Comparison of ENCODE assay signal across 8 cellular contexts in the genomic region with DNA sequence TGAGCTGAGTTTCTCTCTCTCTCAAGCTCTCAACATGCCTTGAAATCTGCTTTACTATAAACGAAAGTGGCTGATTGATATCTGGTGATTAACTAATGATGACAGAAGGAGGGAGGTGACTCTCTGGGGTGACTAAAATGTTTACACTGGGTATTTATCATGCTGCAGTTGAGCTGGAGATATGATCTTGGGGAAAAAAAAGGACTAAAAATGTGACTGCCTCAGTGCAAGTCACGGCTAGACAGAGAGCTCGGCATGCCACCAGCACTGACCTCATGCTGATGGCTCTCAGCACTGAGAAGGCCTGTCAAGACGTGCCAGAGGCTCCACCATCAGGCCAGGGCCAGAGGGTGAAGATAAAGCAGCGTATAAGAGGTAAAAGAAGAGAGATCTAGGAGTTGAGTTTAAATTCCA.
DNase-seq lines count a peak whose midpoint lies in the region; FAIRE-seq and TF ChIP-seq lines count a peak whose summit lies in the region.

No MANE protein-coding gene starts in this region.

- TF ChIP-seq CTCF in BJ (IDR thresholded peaks at IDR 0.05; ENCODE audit: insufficient read depth, low read depth, low read length): peak; percentile 16; the same call in 1 of the 2 replicates

- no peaks in the 10 kb centered on the region; the same call in 1 of the 2 replicates for H3K27me3 ChIP-seq in BJ (ENCODE audit: control insufficient read depth, insufficient read depth, low read length)
- H3K27me3 ChIP-seq in MG63: no peaks in the 10 kb centered on the region

- DNase-seq in BJ (ENCODE audit: low read depth): peak; percentile 6
- peak; percentile 39 for DNase-seq in MG63
- DNase-seq in cerebellar cortex (ENCODE audit: low spot score): peak; percentile 61
- DNase-seq in midbrain (lab: John Stamatoyannopoulos, UW): peak; percentile 17
- DNase-seq in activated CD4-positive, CD25-positive, alpha-beta regulatory T cell treated with anti-CD3 and anti-CD28 coated beads, Interleukin-2, amount 50 U/mL, for 72 hours: no peak
- DNase-seq in GM12892 (ENCODE audit: insufficient read length): no peak
- no peak for DNase-seq in stimulated activated naive CD4-positive, alpha-beta T cell treated with Interleukin-2 at 50 U/mL for 16 hours (lab: John Stamatoyannopoulos, UW)
- no peak for DNase-seq in GDM1 (lab: John Stamatoyannopoulos, UW)

- no peaks in the 10 kb centered on the region; the same call in 1 of the 2 replicates for H3K9me3 ChIP-seq in MG63

- H3K4me3 ChIP-seq in BJ (ENCODE audit: low read depth, low read length) (no peak overlapping the region), MG63 (no peak overlapping the region)

- H3K36me3 ChIP-seq in BJ (ENCODE audit: control insufficient read depth, insufficient read depth, low read length) (no peaks in the 10 kb centered on the region), MG63 (no peaks in the 10 kb centered on the region)

- no peak for TF ChIP-seq POLR2A in GM12892 (IDR thresholded peaks at IDR 0.05; ENCODE audit: low read depth, low read length)

- no peak for FAIRE-seq in GM12892 (lab: Jason Lieb, UNC)

- CTCF ChIA-PET in BJ (lab: Yijun Ruan, JAX): interaction anchor here (1.1 to 1.2 kb wide), 3 partner anchors 10 to 926 kb away, joined by 3 to 5 read pairs (median 4); no protein-coding TSS in a partner anchor

- POLR2A ChIA-PET in BJ (lab: Charles Lee): no interaction called here

Comparison
In these comparisons a context has a peak if more than half of its experiments do, and no peak if none do; other contexts are left out.
1. DNase-seq: peak in BJ (single experiment), MG63 (single experiment), cerebellar cortex (single experiment) and midbrain (single experiment); none in activated CD4-positive, CD25-positive, alpha-beta regulatory T cell treated with anti-CD3 and anti-CD28 coated beads, Interleukin-2, amount 50 U/mL, for 72 hours (single experiment), GM12892 (single experiment), stimulated activated naive CD4-positive, alpha-beta T cell treated with Interleukin-2 at 50 U/mL for 16 hours (single experiment) and GDM1 (single experiment).